ENCODE assay signal across 3 cellular contexts in the genomic region with DNA sequence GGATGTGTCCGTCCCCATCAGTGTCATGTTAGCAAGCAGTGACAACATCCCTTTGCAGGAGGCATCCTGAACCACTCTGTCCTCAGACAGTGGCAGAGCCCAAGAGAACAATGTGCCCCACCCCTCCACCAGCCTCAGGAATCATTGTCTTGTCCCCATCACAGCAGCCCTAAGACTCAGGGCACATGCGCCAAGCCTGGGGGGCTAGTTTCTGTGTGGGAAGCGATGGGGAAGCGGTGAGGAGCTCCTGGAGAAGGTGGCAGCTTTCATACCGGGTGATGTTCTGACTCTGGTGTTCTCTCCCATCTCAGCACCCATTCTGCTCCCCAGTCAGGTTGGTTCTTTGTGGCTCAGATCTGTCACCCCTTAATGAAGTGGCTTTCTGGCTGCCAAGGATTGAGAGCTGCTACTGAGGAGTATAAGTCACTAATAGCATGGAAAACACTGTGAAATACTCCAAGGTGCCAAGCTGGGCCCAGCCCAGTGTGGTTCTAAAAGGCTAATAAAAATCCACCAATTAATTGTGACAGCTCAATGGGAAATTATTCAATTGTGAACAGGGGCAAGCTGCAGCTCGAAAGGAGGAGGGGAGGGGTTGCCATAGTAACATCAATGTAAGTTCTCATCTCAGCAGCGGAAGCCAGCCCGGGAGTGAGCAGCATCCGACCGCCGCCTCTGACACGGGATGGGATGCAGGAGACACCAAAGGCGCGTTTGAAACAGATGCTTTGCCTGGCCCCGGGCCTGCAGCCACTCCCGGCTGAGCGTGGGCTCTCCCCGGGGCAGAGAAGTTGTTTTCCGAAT.
TF ChIP-seq lines count a peak whose summit lies in the region.

No MANE protein-coding gene starts in this region.

TF ChIP-seq in SK-N-SH, 30 proteins besides CTCF, POLR2A, EP300 and RAD21:
- TF ChIP-seq POLR2AphosphoS5 (IDR thresholded peaks at IDR 0.05; ENCODE audit: low read depth, low read length): no peak
- TF ChIP-seq CHD2 (IDR thresholded peaks at IDR 0.05; ENCODE audit: low read length, partially characterized antibody): no peak
- TF ChIP-seq, protein P1, sequence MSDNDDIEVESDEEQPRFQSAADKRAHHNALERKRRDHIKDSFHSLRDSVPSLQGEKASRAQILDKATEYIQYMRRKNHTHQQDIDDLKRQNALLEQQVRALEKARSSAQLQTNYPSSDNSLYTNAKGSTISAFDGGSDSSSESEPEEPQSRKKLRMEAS (IDR thresholded peaks at IDR 0.05; ENCODE audit: low read depth): no peak
- no peak for TF ChIP-seq RXRA (IDR thresholded peaks at IDR 0.05; ENCODE audit: borderline replicate concordance, low read depth)
- TF ChIP-seq ELF1 (IDR thresholded peaks at IDR 0.05): no peak
- TF ChIP-seq, protein P2, sequence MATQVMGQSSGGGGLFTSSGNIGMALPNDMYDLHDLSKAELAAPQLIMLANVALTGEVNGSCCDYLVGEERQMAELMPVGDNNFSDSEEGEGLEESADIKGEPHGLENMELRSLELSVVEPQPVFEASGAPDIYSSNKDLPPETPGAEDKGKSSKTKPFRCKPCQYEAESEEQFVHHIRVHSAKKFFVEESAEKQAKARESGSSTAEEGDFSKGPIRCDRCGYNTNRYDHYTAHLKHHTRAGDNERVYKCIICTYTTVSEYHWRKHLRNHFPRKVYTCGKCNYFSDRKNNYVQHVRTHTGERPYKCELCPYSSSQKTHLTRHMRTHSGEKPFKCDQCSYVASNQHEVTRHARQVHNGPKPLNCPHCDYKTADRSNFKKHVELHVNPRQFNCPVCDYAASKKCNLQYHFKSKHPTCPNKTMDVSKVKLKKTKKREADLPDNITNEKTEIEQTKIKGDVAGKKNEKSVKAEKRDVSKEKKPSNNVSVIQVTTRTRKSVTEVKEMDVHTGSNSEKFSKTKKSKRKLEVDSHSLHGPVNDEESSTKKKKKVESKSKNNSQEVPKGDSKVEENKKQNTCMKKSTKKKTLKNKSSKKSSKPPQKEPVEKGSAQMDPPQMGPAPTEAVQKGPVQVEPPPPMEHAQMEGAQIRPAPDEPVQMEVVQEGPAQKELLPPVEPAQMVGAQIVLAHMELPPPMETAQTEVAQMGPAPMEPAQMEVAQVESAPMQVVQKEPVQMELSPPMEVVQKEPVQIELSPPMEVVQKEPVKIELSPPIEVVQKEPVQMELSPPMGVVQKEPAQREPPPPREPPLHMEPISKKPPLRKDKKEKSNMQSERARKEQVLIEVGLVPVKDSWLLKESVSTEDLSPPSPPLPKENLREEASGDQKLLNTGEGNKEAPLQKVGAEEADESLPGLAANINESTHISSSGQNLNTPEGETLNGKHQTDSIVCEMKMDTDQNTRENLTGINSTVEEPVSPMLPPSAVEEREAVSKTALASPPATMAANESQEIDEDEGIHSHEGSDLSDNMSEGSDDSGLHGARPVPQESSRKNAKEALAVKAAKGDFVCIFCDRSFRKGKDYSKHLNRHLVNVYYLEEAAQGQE (IDR thresholded peaks at IDR 0.05; ENCODE audit: low read depth, low read length): no peak
- no peak for TF ChIP-seq NRF1 (IDR thresholded peaks at IDR 0.05; ENCODE audit: low read depth, low read length)

TF ChIP-seq in SK-N-SH treated with all-trans-retinoic acid at 6 μM for 48 hours, 23 proteins besides CTCF, POLR2A, EP300 and RAD21:
- TF ChIP-seq ZNF8 (CRISPR knock-in tag; IDR thresholded peaks at IDR 0.05) (no peak), ZC3H10 (CRISPR knock-in tag; IDR thresholded peaks at IDR 0.05) (no peak), SNAI2 (CRISPR knock-in tag; IDR thresholded peaks at IDR 0.05) (no peak), RARB (CRISPR knock-in tag; IDR thresholded peaks at IDR 0.05) (no peak), OSR1 (CRISPR knock-in tag; IDR thresholded peaks at IDR 0.05) (no peak), PPARA (CRISPR knock-in tag; IDR thresholded peaks at IDR 0.05; ENCODE audit: borderline replicate concordance) (no peak), ZFP3 (CRISPR knock-in tag; IDR thresholded peaks at IDR 0.05) (no peak)
- TF ChIP-seq, protein P3, sequence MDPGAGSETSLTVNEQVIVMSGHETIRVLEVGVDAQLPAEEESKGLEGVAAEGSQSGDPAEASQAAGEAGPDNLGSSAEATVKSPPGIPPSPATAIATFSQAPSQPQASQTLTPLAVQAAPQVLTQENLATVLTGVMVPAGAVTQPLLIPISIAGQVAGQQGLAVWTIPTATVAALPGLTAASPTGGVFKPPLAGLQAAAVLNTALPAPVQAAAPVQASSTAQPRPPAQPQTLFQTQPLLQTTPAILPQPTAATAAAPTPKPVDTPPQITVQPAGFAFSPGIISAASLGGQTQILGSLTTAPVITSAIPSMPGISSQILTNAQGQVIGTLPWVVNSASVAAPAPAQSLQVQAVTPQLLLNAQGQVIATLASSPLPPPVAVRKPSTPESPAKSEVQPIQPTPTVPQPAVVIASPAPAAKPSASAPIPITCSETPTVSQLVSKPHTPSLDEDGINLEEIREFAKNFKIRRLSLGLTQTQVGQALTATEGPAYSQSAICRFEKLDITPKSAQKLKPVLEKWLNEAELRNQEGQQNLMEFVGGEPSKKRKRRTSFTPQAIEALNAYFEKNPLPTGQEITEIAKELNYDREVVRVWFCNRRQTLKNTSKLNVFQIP (CRISPR knock-in tag; IDR thresholded peaks at IDR 0.05; ENCODE audit: borderline replicate concordance, low read depth): no peak
- TF ChIP-seq, protein P4, sequence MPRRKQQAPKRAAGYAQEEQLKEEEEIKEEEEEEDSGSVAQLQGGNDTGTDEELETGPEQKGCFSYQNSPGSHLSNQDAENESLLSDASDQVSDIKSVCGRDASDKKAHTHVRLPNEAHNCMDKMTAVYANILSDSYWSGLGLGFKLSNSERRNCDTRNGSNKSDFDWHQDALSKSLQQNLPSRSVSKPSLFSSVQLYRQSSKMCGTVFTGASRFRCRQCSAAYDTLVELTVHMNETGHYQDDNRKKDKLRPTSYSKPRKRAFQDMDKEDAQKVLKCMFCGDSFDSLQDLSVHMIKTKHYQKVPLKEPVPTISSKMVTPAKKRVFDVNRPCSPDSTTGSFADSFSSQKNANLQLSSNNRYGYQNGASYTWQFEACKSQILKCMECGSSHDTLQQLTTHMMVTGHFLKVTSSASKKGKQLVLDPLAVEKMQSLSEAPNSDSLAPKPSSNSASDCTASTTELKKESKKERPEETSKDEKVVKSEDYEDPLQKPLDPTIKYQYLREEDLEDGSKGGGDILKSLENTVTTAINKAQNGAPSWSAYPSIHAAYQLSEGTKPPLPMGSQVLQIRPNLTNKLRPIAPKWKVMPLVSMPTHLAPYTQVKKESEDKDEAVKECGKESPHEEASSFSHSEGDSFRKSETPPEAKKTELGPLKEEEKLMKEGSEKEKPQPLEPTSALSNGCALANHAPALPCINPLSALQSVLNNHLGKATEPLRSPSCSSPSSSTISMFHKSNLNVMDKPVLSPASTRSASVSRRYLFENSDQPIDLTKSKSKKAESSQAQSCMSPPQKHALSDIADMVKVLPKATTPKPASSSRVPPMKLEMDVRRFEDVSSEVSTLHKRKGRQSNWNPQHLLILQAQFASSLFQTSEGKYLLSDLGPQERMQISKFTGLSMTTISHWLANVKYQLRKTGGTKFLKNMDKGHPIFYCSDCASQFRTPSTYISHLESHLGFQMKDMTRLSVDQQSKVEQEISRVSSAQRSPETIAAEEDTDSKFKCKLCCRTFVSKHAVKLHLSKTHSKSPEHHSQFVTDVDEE (CRISPR knock-in tag; IDR thresholded peaks at IDR 0.05): no peak

TF ChIP-seq in WTC11, 78 proteins besides CTCF, POLR2A, EP300 and RAD21:
- TF ChIP-seq, protein P5, sequence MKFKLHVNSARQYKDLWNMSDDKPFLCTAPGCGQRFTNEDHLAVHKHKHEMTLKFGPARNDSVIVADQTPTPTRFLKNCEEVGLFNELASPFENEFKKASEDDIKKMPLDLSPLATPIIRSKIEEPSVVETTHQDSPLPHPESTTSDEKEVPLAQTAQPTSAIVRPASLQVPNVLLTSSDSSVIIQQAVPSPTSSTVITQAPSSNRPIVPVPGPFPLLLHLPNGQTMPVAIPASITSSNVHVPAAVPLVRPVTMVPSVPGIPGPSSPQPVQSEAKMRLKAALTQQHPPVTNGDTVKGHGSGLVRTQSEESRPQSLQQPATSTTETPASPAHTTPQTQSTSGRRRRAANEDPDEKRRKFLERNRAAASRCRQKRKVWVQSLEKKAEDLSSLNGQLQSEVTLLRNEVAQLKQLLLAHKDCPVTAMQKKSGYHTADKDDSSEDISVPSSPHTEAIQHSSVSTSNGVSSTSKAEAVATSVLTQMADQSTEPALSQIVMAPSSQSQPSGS (CRISPR knock-in tag; IDR thresholded peaks at IDR 0.05; ENCODE audit: borderline replicate concordance, low read depth): no peak
- TF ChIP-seq JAZF1 (CRISPR knock-in tag; IDR thresholded peaks at IDR 0.05): no peak; the same call in 1 of the 2 replicates
- TF ChIP-seq SMAD3 (CRISPR knock-in tag; IDR thresholded peaks at IDR 0.05; ENCODE audit: borderline replicate concordance): no peak
- TF ChIP-seq, protein P6, sequence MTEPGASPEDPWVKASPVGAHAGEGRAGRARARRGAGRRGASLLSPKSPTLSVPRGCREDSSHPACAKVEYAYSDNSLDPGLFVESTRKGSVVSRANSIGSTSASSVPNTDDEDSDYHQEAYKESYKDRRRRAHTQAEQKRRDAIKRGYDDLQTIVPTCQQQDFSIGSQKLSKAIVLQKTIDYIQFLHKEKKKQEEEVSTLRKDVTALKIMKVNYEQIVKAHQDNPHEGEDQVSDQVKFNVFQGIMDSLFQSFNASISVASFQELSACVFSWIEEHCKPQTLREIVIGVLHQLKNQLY (CRISPR knock-in tag; IDR thresholded peaks at IDR 0.05): no peak
TF ChIP-seq in WTC11: peak in this region for 0.
